ENCODE assay signal across 20 cellular contexts in genomic region chr4:39410415-39410814, GRCh38. TPM values are rescaled to one million over a fixed set of nuclear protein-coding genes. Genes with fewer than 3 reads are reported as not detected.
DNase-seq lines count a peak whose midpoint lies in the region; ATAC-seq and TF ChIP-seq lines count a peak whose summit lies in the region.
"Had no signal": no experiment of that assay in that cellular context is flagged by ENCODE, and none has a peak within 500 bp of the region (broad histone marks: within the 10 kb centered on the region; RNA-seq: fewer than 3 reads in every experiment).

No MANE protein-coding gene starts in this region.

- intact Hi-C loops in colonic mucosa (cut with DNase I): no loop called here

- no peak overlapping the region for H3K18ac ChIP-seq in mesenchymal stem cell (ENCODE audit: low read depth in 1 of 2, low read length in 2 of 2)

- H2AK5ac ChIP-seq in mesenchymal stem cell (ENCODE audit: low read length, severe bottlenecking): no peak overlapping the region

- H2BK12ac ChIP-seq in mesenchymal stem cell (ENCODE audit: low read length in 2 of 2): no peak overlapping the region

- H3K36me3 ChIP-seq in BJ (ENCODE audit: control insufficient read depth, insufficient read depth, low read length): no peaks in the 10 kb centered on the region
- H3K36me3 ChIP-seq in Karpas-422 (ENCODE audit: insufficient read depth, low read length): no peaks in the 10 kb centered on the region
- no peaks in the 10 kb centered on the region for H3K36me3 ChIP-seq in mesenchymal stem cell (ENCODE audit: control insufficient read depth in 1 of 2, insufficient read depth in 2 of 2, low read depth in 1 of 2, low read length in 2 of 2)
- no peaks in the 10 kb centered on the region for H3K36me3 ChIP-seq in colonic mucosa
- H3K36me3 ChIP-seq: gastrocnemius medialis had no signal

- no peak overlapping the region for H3K4ac ChIP-seq in mesenchymal stem cell (ENCODE audit: low read depth in 1 of 2, low read length in 2 of 2)

- no peak overlapping the region for H3K14ac ChIP-seq in mesenchymal stem cell (ENCODE audit: low read length in 2 of 2)

- no peaks in the 10 kb centered on the region for H3K27me3 ChIP-seq in BJ (ENCODE audit: control insufficient read depth, insufficient read depth, low read length)
- H3K27me3 ChIP-seq in Karpas-422 (ENCODE audit: low read length): no peaks in the 10 kb centered on the region
- no peaks in the 10 kb centered on the region for H3K27me3 ChIP-seq in mesenchymal stem cell (ENCODE audit: control insufficient read depth in 1 of 2, insufficient read depth in 1 of 2, low read length in 2 of 2)
- no peaks in the 10 kb centered on the region for H3K27me3 ChIP-seq in colonic mucosa
- H3K27me3 ChIP-seq: gastrocnemius medialis had no signal

- WGBS in mesenchymal stem cell: 81% methylated on average over 4 of the region's 5 CpGs

- POLR2A ChIA-PET in BJ (lab: Charles Lee): no interaction called here

- no peak overlapping the region for H3K23ac ChIP-seq in mesenchymal stem cell (ENCODE audit: low read length in 2 of 2)

- H3K9ac ChIP-seq in Karpas-422 (ENCODE audit: low read length): no peak overlapping the region
- peak overlapping the region; percentile 59 for H3K9ac ChIP-seq in mesenchymal stem cell (ENCODE audit: low read length)
- H3K9ac ChIP-seq in colonic mucosa (ENCODE audit: low read depth in 2 of 2, low read length in 2 of 2): no peak overlapping the region

- no peak overlapping the region for H3K4me3 Mint-ChIP-seq in chondrocyte (ENCODE audit: unreplicated experiment)
- H3K4me3 Mint-ChIP-seq: CD8-positive, alpha-beta memory T cell; GM23338 had no signal

- no peaks in the 10 kb centered on the region for H3K9me3 Mint-ChIP-seq in chondrocyte (ENCODE audit: low read depth)
- H3K9me3 Mint-ChIP-seq: CD8-positive, alpha-beta memory T cell; GM23338 had no signal

- H3K9me2 ChIP-seq in Karpas-422 (replicated peaks; ENCODE audit: insufficient read depth, low read length): no peaks in the 10 kb centered on the region

- no peaks in the 10 kb centered on the region for H3K79me2 ChIP-seq in Karpas-422 (ENCODE audit: low read length)

- peaks cover 3% of the 10 kb centered on the region for H3K27me3 Mint-ChIP-seq in chondrocyte (ENCODE audit: low read depth)

- no peaks in the 10 kb centered on the region for H4K20me1 ChIP-seq in Karpas-422 (ENCODE audit: insufficient read depth, low read depth, low read length)

- no peak for DNase-seq in BJ (ENCODE audit: low read depth)
- DNase-seq in Karpas-422: peak; percentile 42
- DNase-seq in chondrocyte (ENCODE audit: low spot score): no peak
- no peak for DNase-seq in mesenchymal stem cell
- no peak for DNase-seq in activated CD4-positive, alpha-beta T cell treated with anti-CD3 and anti-CD28 coated beads for 1 hour
- DNase-seq in NCI-H2107 (lab: John Stamatoyannopoulos, UW): no peak
- no peak for DNase-seq in colonic mucosa
- DNase-seq: activated CD4-positive, alpha-beta T cell treated with anti-CD3 and anti-CD28 coated beads, Interleukin-2, amount 50 U/mL, for 1 hour; activated effector memory CD4-positive, alpha-beta T cell treated with Interleukin-2 at 50 U/mL for 16 hours; CD8-positive, alpha-beta memory T cell; cerebellar nuclear complex; gastrocnemius medialis; NCI-H187; posterior cingulate gyrus; stimulated activated CD4-positive, alpha-beta T cell treated with anti-CD3 and anti-CD28 coated beads, Interleukin-2, amount 100 ng/mL, for 48 hours; stimulated activated naive CD8-positive, alpha-beta T cell treated with anti-CD3 and anti-CD28 coated beads, Interleukin-15, Interleukin-2, amounts not matched to agents 100 U/mL and 50 U/mL, for 24 hours had no signal

- H3K27ac ChIP-seq in Karpas-422 (ENCODE audit: low read length) (no peak overlapping the region), mesenchymal stem cell (ENCODE audit: low read length, poor library complexity, severe bottlenecking) (no peak overlapping the region), colonic mucosa (no peak overlapping the region)
- H3K27ac ChIP-seq: gastrocnemius medialis had no signal

- peaks cover 7% of the 10 kb centered on the region for H3K4me1 Mint-ChIP-seq in chondrocyte (ENCODE audit: low read depth)
- H3K4me1 Mint-ChIP-seq: CD8-positive, alpha-beta memory T cell; GM23338 had no signal

- no peak overlapping the region for H3K4me3 ChIP-seq in BJ (ENCODE audit: low read depth, low read length)
- H3K4me3 ChIP-seq in Karpas-422 (ENCODE audit: low read length): no peak overlapping the region
- no peak overlapping the region for H3K4me3 ChIP-seq in mesenchymal stem cell (ENCODE audit: insufficient read depth in 1 of 2, low read depth in 1 of 2, low read length in 2 of 2)
- no peak overlapping the region for H3K4me3 ChIP-seq in colonic mucosa
- H3K4me3 ChIP-seq: gastrocnemius medialis, GM23338 had no signal

- H2BK120ac ChIP-seq in mesenchymal stem cell (ENCODE audit: low read depth, low read length): no peak overlapping the region

- TF ChIP-seq CTCF in BJ (IDR thresholded peaks at IDR 0.05; ENCODE audit: insufficient read depth, low read depth, low read length) (peak; percentile 32; the same call in 1 of the 2 replicates), chondrocyte (IDR thresholded peaks at IDR 0.05) (peak; percentile 57), colonic mucosa (IDR thresholded peaks at IDR 0.05) (no peak)

- H3K4me2 ChIP-seq in Karpas-422 (ENCODE audit: low read depth, low read length, poor library complexity, severe bottlenecking) (no peak overlapping the region), mesenchymal stem cell (ENCODE audit: low read length, poor library complexity, severe bottlenecking) (no peak overlapping the region)
- H3K4me2 ChIP-seq: GM23338 had no signal

- H3K4me1 ChIP-seq in Karpas-422 (ENCODE audit: low read length) (no peaks in the 10 kb centered on the region), mesenchymal stem cell (ENCODE audit: control insufficient read depth, insufficient read depth, low read depth, low read length) (no peaks in the 10 kb centered on the region), colonic mucosa (no peaks in the 10 kb centered on the region)
- H3K4me1 ChIP-seq: gastrocnemius medialis had no signal

- H3K36me3 Mint-ChIP-seq in chondrocyte (ENCODE audit: low read depth): no peaks in the 10 kb centered on the region
- H3K36me3 Mint-ChIP-seq: CD8-positive, alpha-beta memory T cell had no signal

- CTCF ChIA-PET in BJ (lab: Yijun Ruan, JAX): no interaction called here

- H3K27ac Mint-ChIP-seq in chondrocyte (ENCODE audit: unreplicated experiment): no peak overlapping the region
- H3K27ac Mint-ChIP-seq: CD8-positive, alpha-beta memory T cell; GM23338 had no signal

- H4K91ac ChIP-seq in mesenchymal stem cell (ENCODE audit: low read length): no peak overlapping the region

- H2AFZ ChIP-seq in Karpas-422 (ENCODE audit: low read length) (no peak overlapping the region), mesenchymal stem cell (ENCODE audit: low read depth, low read length) (no peak overlapping the region)
- H2AFZ ChIP-seq: GM23338 had no signal

- H3K9me3 ChIP-seq in Karpas-422 (ENCODE audit: low read length) (no peaks in the 10 kb centered on the region), mesenchymal stem cell (ENCODE audit: control insufficient read depth, low read length) (no peaks in the 10 kb centered on the region), colonic mucosa (no peaks in the 10 kb centered on the region)
- H3K9me3 ChIP-seq: gastrocnemius medialis had no signal

- no peak overlapping the region for H4K8ac ChIP-seq in mesenchymal stem cell (ENCODE audit: low read length)

- no peak for ATAC-seq in HG03196 (IDR thresholded peaks at IDR 0.05; ENCODE audit: unreplicated experiment)
- ATAC-seq: gastrocnemius medialis; GM23338; stimulated activated naive CD8-positive, alpha-beta T cell treated with anti-CD3 and anti-CD28 coated beads, Interleukin-15, Interleukin-2, amounts not matched to agents 100 U/mL and 50 U/mL, for 24 hours had no signal

- no peak overlapping the region for H2BK15ac ChIP-seq in mesenchymal stem cell (ENCODE audit: low read depth, poor library complexity, severe bottlenecking)

- no peaks in the 10 kb centered on the region for H3K79me1 ChIP-seq in mesenchymal stem cell (replicated peaks; ENCODE audit: low read length, poor library complexity, severe bottlenecking)

- no peak overlapping the region for H2BK5ac ChIP-seq in mesenchymal stem cell (ENCODE audit: low read depth, low read length, poor library complexity, severe bottlenecking)

RNA-seq across cellular contexts. Expression of gene KLB, which starts 3.7 kb away (rescaled TPM):
- polyA plus RNA-seq in BJ (2011; rRNA removed): not detected in 2 replicates
- polyA minus RNA-seq in BJ (2011; rRNA and poly(A)+ RNA removed): not detected in 2 replicates
- not detected in 2 replicates for total RNA-seq in Karpas-422 (2014; rRNA removed; shearing (Covaris generic); ENCODE audit: low replicate concordance)
- total RNA-seq in chondrocyte (not detected in 3 replicates), colonic mucosa (under 1 TPM; 0.40 to 0.64 TPM)
- not detected for polyA plus RNA-seq in mesenchymal stem cell (2013, experiment 1 of 2)
- polyA plus RNA-seq in mesenchymal stem cell (2013, experiment 2 of 2): not detected
- total RNA-seq: CD8-positive, alpha-beta memory T cell; HT1080; T-helper 1 cell treated with Interleukin-12 subunit alpha and Interleukin-12 subunit beta and Interleukin-4 antibody, amounts not matched to agents 30 ng/mL and 1 ng/mL, for 36 hours had no signal
- polyA plus RNA-seq: CD8-positive, alpha-beta memory T cell had no signal

RNA-seq across cellular contexts. Expression of gene RFC1, which starts 44.3 kb away (rescaled TPM):
- 18.1 and 32.6 TPM in 2 replicates for polyA plus RNA-seq in BJ (2011; rRNA removed)
- 23.9 and 24.1 TPM in 2 replicates for polyA minus RNA-seq in BJ (2011; rRNA and poly(A)+ RNA removed)
- total RNA-seq in Karpas-422 (2014; rRNA removed; shearing (Covaris generic); ENCODE audit: low replicate concordance): 41.1 and 64.0 TPM in 2 replicates
- 43.9 to 46.8 TPM (median 46.0 TPM) in 3 replicates for total RNA-seq in chondrocyte
- polyA plus RNA-seq in mesenchymal stem cell (2013, experiment 1 of 2): 66.4 TPM
- 62.1 TPM for polyA plus RNA-seq in mesenchymal stem cell (2013, experiment 2 of 2)
- total RNA-seq in colonic mucosa: 10 to 100 TPM; 28.2 to 28.7 TPM

RNA-seq across cellular contexts. Expression of gene RPL9, which starts 48.3 kb away (rescaled TPM):
- polyA plus RNA-seq in BJ (2011; rRNA removed): 458 and 1,469 TPM in 2 replicates
- polyA minus RNA-seq in BJ (2011; rRNA and poly(A)+ RNA removed): 75.8 and 90.2 TPM in 2 replicates
- 3,556 and 5,641 TPM in 2 replicates for total RNA-seq in Karpas-422 (2014; rRNA removed; shearing (Covaris generic); ENCODE audit: low replicate concordance)
- 809 to 831 TPM (median 822 TPM) in 3 replicates for total RNA-seq in chondrocyte
- polyA plus RNA-seq in mesenchymal stem cell (2013, experiment 1 of 2): 1,728 TPM
- polyA plus RNA-seq in mesenchymal stem cell (2013, experiment 2 of 2): 1,807 TPM
- 1,000 to 10,000 TPM; 1,123 to 1,383 TPM for total RNA-seq in colonic mucosa

RNA-seq across cellular contexts. Expression of gene LIAS, which starts 48.4 kb away (rescaled TPM):
- 5.1 and 8.0 TPM in 2 replicates for polyA plus RNA-seq in BJ (2011; rRNA removed)
- polyA minus RNA-seq in BJ (2011; rRNA and poly(A)+ RNA removed): 1.5 and 1.7 TPM in 2 replicates
- total RNA-seq in Karpas-422 (2014; rRNA removed; shearing (Covaris generic); ENCODE audit: low replicate concordance): 14.1 and 19.5 TPM in 2 replicates
- 6.5 to 8.4 TPM (median 6.8 TPM) in 3 replicates for total RNA-seq in chondrocyte
- 8.4 TPM for polyA plus RNA-seq in mesenchymal stem cell (2013, experiment 1 of 2)
- polyA plus RNA-seq in mesenchymal stem cell (2013, experiment 2 of 2): 8.1 TPM
- 10 to 100 TPM; 21.1 to 28.3 TPM for total RNA-seq in colonic mucosa
